30 cellular contexts compared by ENCODE assay signal in the genomic region with DNA sequence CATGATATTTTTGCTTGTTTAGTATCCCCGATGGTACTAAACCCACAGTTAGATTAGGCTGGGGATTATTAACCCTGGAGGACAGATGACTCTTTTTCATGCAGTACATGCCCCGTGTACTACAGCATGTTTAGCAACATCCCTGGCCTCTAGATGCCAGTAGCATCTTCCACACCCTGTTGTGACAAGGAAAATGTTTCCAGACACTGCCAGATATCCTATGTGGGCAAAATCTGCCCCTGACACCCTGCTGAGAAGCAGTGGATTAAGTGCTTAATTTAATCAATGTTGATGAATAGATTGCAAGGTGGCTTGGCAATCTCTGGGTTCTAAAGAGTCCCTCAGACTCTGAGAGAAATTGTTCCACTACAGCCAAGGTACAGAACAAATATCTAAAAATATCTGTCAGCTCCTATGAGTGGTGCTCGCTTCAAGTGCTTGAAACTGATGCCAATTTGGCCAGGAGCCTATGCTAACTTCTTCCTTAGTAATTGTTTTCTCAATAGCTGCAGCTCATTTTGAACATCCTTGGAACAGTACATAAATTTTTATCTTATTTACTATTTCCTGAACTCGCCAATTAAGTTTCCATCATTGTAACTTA.
DNase-seq lines count a peak whose midpoint lies in the region; ATAC-seq and TF ChIP-seq lines count a peak whose summit lies in the region.
"Had no signal": no experiment of that assay in that cellular context is flagged by ENCODE, and none has a peak within 500 bp of the region (broad histone marks: within the 10 kb centered on the region; RNA-seq: fewer than 3 reads in every experiment).

No MANE protein-coding gene starts in this region.

- H4K12ac ChIP-seq in trophoblast cell (ENCODE audit: low read depth, low read length), result no peak overlapping the region

- TF ChIP-seq CTCF in BE2C (IDR thresholded peaks at IDR 0.05; ENCODE audit: low read depth, low read length) (peak; percentile 34), LNCaP clone FGC (IDR thresholded peaks at IDR 0.05; ENCODE audit: control insufficient read depth, extremely low read depth, insufficient read depth) (no peak), heart right ventricle (IDR thresholded peaks at IDR 0.05) (no peak)

- H3K79me1 ChIP-seq in trophoblast cell (ENCODE audit: low read length), result no peaks in the 10 kb centered on the region

- no peak overlapping the region for H4K8ac ChIP-seq in trophoblast cell (ENCODE audit: low read depth, low read length)

- no peaks in the 10 kb centered on the region for H3K79me2 ChIP-seq in trophoblast cell (ENCODE audit: control insufficient read depth, insufficient read depth, low read length, poor library complexity)

- no peak overlapping the region for H3K18ac ChIP-seq in trophoblast cell (ENCODE audit: low read length)

- no peak overlapping the region for H3K4me3 ChIP-seq in BE2C (ENCODE audit: low read depth, low read length)
- no peak overlapping the region for H3K4me3 ChIP-seq in LNCaP clone FGC (ENCODE audit: low read depth, low read length)
- no peak overlapping the region for H3K4me3 ChIP-seq in heart right ventricle
- H3K4me3 ChIP-seq in trophoblast cell (ENCODE audit: low read depth, low read length), result no peak overlapping the region
- H3K4me3 ChIP-seq: SJSA1, tibial nerve had no signal

- no peak overlapping the region for H4K91ac ChIP-seq in trophoblast cell (ENCODE audit: low read depth, low read length)

- no peak overlapping the region for H3K14ac ChIP-seq in trophoblast cell (ENCODE audit: low read length)

- CTCF ChIA-PET in activated naive CD4-positive, alpha-beta T cell treated with anti-CD3 and anti-CD28 coated beads, Interleukin-2, amount 10 ng/mL, durations not matched to agents 7 days and 5 days (lab: Charles Lee), result no interaction called here

- H2AK5ac ChIP-seq in trophoblast cell (ENCODE audit: low read length), result no peak overlapping the region

- no peak overlapping the region for H2BK12ac ChIP-seq in trophoblast cell (ENCODE audit: low read length)

- H3K4me1 ChIP-seq in BE2C, result peaks cover 13% of the 10 kb centered on the region
- H3K4me1 ChIP-seq in heart right ventricle, result peaks cover 0 to 11% (median 0%) of the 10 kb centered on the region in 9 donors
- no peaks in the 10 kb centered on the region for H3K4me1 ChIP-seq in trophoblast cell (ENCODE audit: control insufficient read depth in 1 of 2, insufficient read depth in 2 of 2, low read length in 2 of 2)
- H3K4me1 ChIP-seq: foreskin keratinocyte, SJSA1 had no signal

- H3K9me3 ChIP-seq in BE2C (no peaks in the 10 kb centered on the region), heart right ventricle (no peaks in the 10 kb centered on the region), trophoblast cell (ENCODE audit: insufficient read depth, low read depth, low read length) (no peaks in the 10 kb centered on the region)
- H3K9me3 ChIP-seq: tibial nerve had no signal

- WGBS in heart right ventricle, 2 donors, result 10 to 18% methylated on average over 4 of the region's 4 CpGs
- WGBS in trophoblast cell (ENCODE audit: extremely low coverage, insufficient coverage, insufficient read length), result no CpG with 5 or more reads among the region's 4 CpGs

- H3K27me3 ChIP-seq in BE2C (no peaks in the 10 kb centered on the region), heart right ventricle (peaks cover 0 to 6% (median 0%) of the 10 kb centered on the region in 7 donors), trophoblast cell (ENCODE audit: insufficient read depth, low read length) (no peaks in the 10 kb centered on the region)
- H3K27me3 ChIP-seq: foreskin keratinocyte, SJSA1, tibial nerve had no signal

- H3K27ac ChIP-seq in heart right ventricle, result no peak overlapping the region
- H3K27ac ChIP-seq in trophoblast cell (ENCODE audit: low read depth, low read length), result no peak overlapping the region
- H3K27ac ChIP-seq: foreskin keratinocyte, HL-60, SJSA1, tibial nerve had no signal

- no peak overlapping the region for H2BK120ac ChIP-seq in trophoblast cell (ENCODE audit: insufficient read depth, low read length, poor library complexity)

- H3K4me2 ChIP-seq in trophoblast cell (ENCODE audit: low read length), result no peak overlapping the region

- H3K36me3 ChIP-seq in BE2C (no peaks in the 10 kb centered on the region), heart right ventricle (no peaks in the 10 kb centered on the region), trophoblast cell (ENCODE audit: control insufficient read depth in 1 of 2, insufficient read depth in 2 of 2, low read length in 2 of 2) (no peaks in the 10 kb centered on the region)
- H3K36me3 ChIP-seq: SJSA1, tibial nerve had no signal

- H3K9ac ChIP-seq in trophoblast cell (ENCODE audit: low read length), result peak overlapping the region; percentile 60

- H3K9me3 Mint-ChIP-seq in activated naive CD4-positive, alpha-beta T cell treated with anti-CD3 and anti-CD28 coated beads, Interleukin-2, amount 10 ng/mL, durations not matched to agents 7 days and 5 days, result peaks cover 2% of the 10 kb centered on the region
- H3K9me3 Mint-ChIP-seq: dendritic cell treated with granulocyte-macrophage colony-stimulating factor and Interleukin-4, amounts not matched to agents 40 ng/mL and 50 ng/mL, for 4 days; endodermal cell; natural killer cell; stimulated activated naive CD8-positive, alpha-beta T cell treated with anti-CD3 and anti-CD28 coated beads, Interleukin-15, Interleukin-2, amounts not matched to agents 100 ng/mL and 50 ng/mL, for 24 hours; T-helper 1 cell treated with Interleukin-12 subunit alpha and Interleukin-12 subunit beta and Interleukin-4 antibody, amounts not matched to agents 30 μg/mL and 1 μg/mL, for 36 hours had no signal

- H3K27me3 Mint-ChIP-seq in activated naive CD4-positive, alpha-beta T cell treated with anti-CD3 and anti-CD28 coated beads, Interleukin-2, amount 10 ng/mL, durations not matched to agents 7 days and 5 days, result no peaks in the 10 kb centered on the region
- H3K27me3 Mint-ChIP-seq: activated naive CD8-positive, alpha-beta T cell; stimulated activated naive CD8-positive, alpha-beta T cell treated with anti-CD3 and anti-CD28 coated beads, Interleukin-15, Interleukin-2, amounts not matched to agents 100 ng/mL and 50 ng/mL, for 24 hours had no signal

- no peak overlapping the region for H3K4me3 Mint-ChIP-seq in activated naive CD4-positive, alpha-beta T cell treated with anti-CD3 and anti-CD28 coated beads, Interleukin-2, amount 10 ng/mL, durations not matched to agents 7 days and 5 days
- H3K4me3 Mint-ChIP-seq: activated CD8-positive, alpha-beta T cell treated with anti-CD3 and anti-CD28 coated beads, Interleukin-2, amount 10 ng/mL, durations not matched to agents 7 days and 5 days; activated naive CD8-positive, alpha-beta T cell; CD14-positive monocyte; dendritic cell treated with granulocyte-macrophage colony-stimulating factor and Interleukin-4, amounts not matched to agents 40 ng/mL and 50 ng/mL, for 4 days; endodermal cell; natural killer cell; stimulated activated naive CD8-positive, alpha-beta T cell treated with anti-CD3 and anti-CD28 coated beads, Interleukin-15, Interleukin-2, amounts not matched to agents 100 ng/mL and 50 ng/mL, for 24 hours; T-helper 1 cell treated with Interleukin-12 subunit alpha and Interleukin-12 subunit beta and Interleukin-4 antibody, amounts not matched to agents 30 μg/mL and 1 μg/mL, for 36 hours had no signal

- H3K36me3 Mint-ChIP-seq in activated naive CD4-positive, alpha-beta T cell treated with anti-CD3 and anti-CD28 coated beads, Interleukin-2, amount 10 ng/mL, durations not matched to agents 7 days and 5 days, result no peaks in the 10 kb centered on the region
- H3K36me3 Mint-ChIP-seq: activated naive CD8-positive, alpha-beta T cell; CD14-positive monocyte; natural killer cell had no signal

- ATAC-seq in heart right ventricle (peak in 6 of 8 donors; percentile 46 to 96 (median 90)), GM21723 (IDR thresholded peaks at IDR 0.05; ENCODE audit: unreplicated experiment) (no peak)
- ATAC-seq: activated CD8-positive, alpha-beta T cell treated with anti-CD3 and anti-CD28 coated beads, Interleukin-2, amount 10 ng/mL, durations not matched to agents 7 days and 5 days; esophagus mucosa; foreskin keratinocyte; HCT116; natural killer cell had no signal

- H3K27ac Mint-ChIP-seq in activated naive CD4-positive, alpha-beta T cell treated with anti-CD3 and anti-CD28 coated beads, Interleukin-2, amount 10 ng/mL, durations not matched to agents 7 days and 5 days, result no peak overlapping the region
- H3K27ac Mint-ChIP-seq: activated CD8-positive, alpha-beta T cell treated with anti-CD3 and anti-CD28 coated beads, Interleukin-2, amount 10 ng/mL, durations not matched to agents 7 days and 5 days; activated naive CD8-positive, alpha-beta T cell; CD14-positive monocyte; dendritic cell treated with granulocyte-macrophage colony-stimulating factor and Interleukin-4, amounts not matched to agents 40 ng/mL and 50 ng/mL, for 4 days; endodermal cell; natural killer cell; stimulated activated naive CD8-positive, alpha-beta T cell treated with anti-CD3 and anti-CD28 coated beads, Interleukin-15, Interleukin-2, amounts not matched to agents 100 ng/mL and 50 ng/mL, for 24 hours; T-helper 1 cell treated with Interleukin-12 subunit alpha and Interleukin-12 subunit beta and Interleukin-4 antibody, amounts not matched to agents 30 μg/mL and 1 μg/mL, for 36 hours had no signal

- H3K4me1 Mint-ChIP-seq in activated naive CD4-positive, alpha-beta T cell treated with anti-CD3 and anti-CD28 coated beads, Interleukin-2, amount 10 ng/mL, durations not matched to agents 7 days and 5 days, result no peaks in the 10 kb centered on the region
- H3K4me1 Mint-ChIP-seq: natural killer cell had no signal

- H3K4ac ChIP-seq in trophoblast cell (ENCODE audit: low read depth, low read length), result no peak overlapping the region

- no peak for DNase-seq in BE2C
- DNase-seq in LNCaP clone FGC (ENCODE audit: low read depth), result peak; percentile 53
- DNase-seq in heart right ventricle, result peak in 1 of 2 donors; percentile 40
- DNase-seq in trophoblast cell, result no peak
- no peak for DNase-seq in activated naive CD4-positive, alpha-beta T cell treated with anti-CD3 and anti-CD28 coated beads, Interleukin-2, amount 10 ng/mL, durations not matched to agents 7 days and 5 days
- no peak for DNase-seq in SKM-1 treated with dmso at 0.1 percent for 144 hours (lab: John Stamatoyannopoulos, UW; ENCODE audit: unreplicated experiment)
- DNase-seq: activated CD4-positive, alpha-beta T cell treated with anti-CD3 and anti-CD28 coated beads for 1 hour; activated CD8-positive, alpha-beta T cell treated with anti-CD3 and anti-CD28 coated beads, Interleukin-2, amount 10 ng/mL, durations not matched to agents 7 days and 5 days; central memory CD4-positive, alpha-beta T cell; DND-41; endodermal cell; foreskin keratinocyte; hippocampal formation; MV-4-11; natural killer cell; NCI-H1694; NCI-H2171; NCI-H524 treated with DMSO at 0.1 percent for 48 hours; small intestine had no signal

- no peak overlapping the region for H2BK5ac ChIP-seq in trophoblast cell (ENCODE audit: low read depth, low read length, poor library complexity)

- no peak overlapping the region for H2AFZ ChIP-seq in trophoblast cell (ENCODE audit: insufficient read depth, low read length, poor library complexity)

- no peak overlapping the region for H3K23ac ChIP-seq in trophoblast cell (ENCODE audit: low read length)

- intact Hi-C loops in heart right ventricle (cut with DNase I), result no loop called here
